8 cellular contexts compared by ENCODE assay signal in genomic region chr11:63888170-63889086, GRCh38.
A peak's percentile ranks its signal among the peaks of the same experiment; 100 is the strongest.
DNase-seq lines count a peak whose midpoint lies in the region; ATAC-seq and TF ChIP-seq lines count a peak whose summit lies in the region.

No MANE protein-coding gene starts in this region.

- H3K27ac ChIP-seq in muscle layer of colon (ENCODE audit: low read depth, low read length) = peak overlapping the region; percentile 17

- no peaks in the 10 kb centered on the region for H3K9me3 ChIP-seq in muscle layer of colon (ENCODE audit: low read length)

- peak; percentile 90 for ATAC-seq in effector memory CD8-positive, alpha-beta T cell (replicated peaks)
- ATAC-seq in stimulated activated effector memory CD8-positive, alpha-beta T cell treated with anti-CD3 and anti-CD28 coated beads, Interleukin-12 subunit alpha, Interleukin-12 subunit beta, amount 100 ng/mL, for 72 hours = peak; percentile 89

- H3K27me3 Mint-ChIP-seq in effector memory CD8-positive, alpha-beta T cell = no peaks in the 10 kb centered on the region

- peaks cover 37% of the 10 kb centered on the region for H3K4me1 ChIP-seq in muscle layer of colon (ENCODE audit: insufficient read depth, low read length)

- no peaks in the 10 kb centered on the region for H3K36me3 ChIP-seq in muscle layer of colon (ENCODE audit: insufficient read depth, low read length)

- H3K4me3 Mint-ChIP-seq in effector memory CD8-positive, alpha-beta T cell = peak overlapping the region; percentile 93 to 97
- peak overlapping the region; percentile 90 for H3K4me3 Mint-ChIP-seq in stimulated activated effector memory CD8-positive, alpha-beta T cell treated with anti-CD3 and anti-CD28 coated beads, Interleukin-12 subunit alpha, Interleukin-12 subunit beta, amount 100 ng/mL, for 72 hours

- H3K9ac ChIP-seq in muscle layer of colon (ENCODE audit: low read length) = no peak overlapping the region

- DNase-seq in EH (ENCODE audit: low read depth) (peak; percentile 76), HFF-Myc (ENCODE audit: extremely low read depth, low read depth) (no peak), NCI-H2029 treated with DMSO at 0.1 percent for 48 hours (lab: John Stamatoyannopoulos, UW) (peak; percentile 72), DMS114 treated with DMSO at 0.1 percent for 48 hours (lab: John Stamatoyannopoulos, UW; ENCODE audit: unreplicated experiment) (no peak)
- DNase-seq in activated CD4-positive, alpha-beta T cell treated with anti-CD3 and anti-CD28 coated beads, Interleukin-2, amount 50 U/mL, for 48 hours = peak; percentile 66 to 72
- peak; percentile 57 to 64 (median 58) for DNase-seq in effector memory CD8-positive, alpha-beta T cell
- peak; percentile 36 to 79 for DNase-seq in stimulated activated effector memory CD8-positive, alpha-beta T cell treated with anti-CD3 and anti-CD28 coated beads, Interleukin-12 subunit alpha, Interleukin-12 subunit beta, amount 100 ng/mL, for 72 hours (ENCODE audit: low spot score in 2 of 2)

- peak overlapping the region; percentile 96 to 98 for H3K27ac Mint-ChIP-seq in effector memory CD8-positive, alpha-beta T cell
- H3K27ac Mint-ChIP-seq in stimulated activated effector memory CD8-positive, alpha-beta T cell treated with anti-CD3 and anti-CD28 coated beads, Interleukin-12 subunit alpha, Interleukin-12 subunit beta, amount 100 ng/mL, for 72 hours = peak overlapping the region; percentile 95

- H3K4me3 ChIP-seq in HFF-Myc (replicated peaks; ENCODE audit: low read depth, low read length) = peak overlapping the region; percentile 21
- H3K4me3 ChIP-seq in muscle layer of colon (ENCODE audit: low read depth in 1 of 2, low read length in 2 of 2) = peak overlapping the region in 1 of 2 donors; percentile 29

- peaks cover 28% of the 10 kb centered on the region for H3K36me3 Mint-ChIP-seq in effector memory CD8-positive, alpha-beta T cell (ENCODE audit: insufficient read depth)
- peaks cover 24% of the 10 kb centered on the region for H3K36me3 Mint-ChIP-seq in stimulated activated effector memory CD8-positive, alpha-beta T cell treated with anti-CD3 and anti-CD28 coated beads, Interleukin-12 subunit alpha, Interleukin-12 subunit beta, amount 100 ng/mL, for 72 hours

- no peaks in the 10 kb centered on the region for H3K27me3 ChIP-seq in muscle layer of colon (ENCODE audit: control insufficient read depth in 1 of 2, insufficient read depth in 2 of 2, low read length in 2 of 2)

- H3K4me1 Mint-ChIP-seq in effector memory CD8-positive, alpha-beta T cell (ENCODE audit: low read depth in 2 of 2) = peaks cover 60 to 68% of the 10 kb centered on the region in 2 donors
- H3K4me1 Mint-ChIP-seq in stimulated activated effector memory CD8-positive, alpha-beta T cell treated with anti-CD3 and anti-CD28 coated beads, Interleukin-12 subunit alpha, Interleukin-12 subunit beta, amount 100 ng/mL, for 72 hours = peaks cover 75% of the 10 kb centered on the region

- TF ChIP-seq CTCF in HFF-Myc (IDR thresholded peaks at IDR 0.05; ENCODE audit: low read depth, low read length, missing control alignments) = no peak

- H3K9me3 Mint-ChIP-seq in effector memory CD8-positive, alpha-beta T cell = no peaks in the 10 kb centered on the region
- H3K9me3 Mint-ChIP-seq in stimulated activated effector memory CD8-positive, alpha-beta T cell treated with anti-CD3 and anti-CD28 coated beads, Interleukin-12 subunit alpha, Interleukin-12 subunit beta, amount 100 ng/mL, for 72 hours = no peaks in the 10 kb centered on the region

Comparison
In these comparisons a context has a peak if more than half of its experiments do, and no peak if none do; other contexts are left out.
1. DNase-seq: peak in EH (single experiment), NCI-H2029 treated with DMSO at 0.1 percent for 48 hours (single experiment), activated CD4-positive, alpha-beta T cell treated with anti-CD3 and anti-CD28 coated beads, Interleukin-2, amount 50 U/mL, for 48 hours (2 of 2), effector memory CD8-positive, alpha-beta T cell (3 of 3) and stimulated activated effector memory CD8-positive, alpha-beta T cell treated with anti-CD3 and anti-CD28 coated beads, Interleukin-12 subunit alpha, Interleukin-12 subunit beta, amount 100 ng/mL, for 72 hours (2 of 2); none in HFF-Myc (single experiment) and DMS114 treated with DMSO at 0.1 percent for 48 hours (single experiment).